In genomic region chr9:118104385-118104784, GRCh38 we compare ENCODE assay signal across 25 cellular contexts.
"Had no signal": no experiment of that assay in that cellular context is flagged by ENCODE, and none has a peak within 500 bp of the region (broad histone marks: within the 10 kb centered on the region; RNA-seq: fewer than 3 reads in every experiment).

No MANE protein-coding gene starts in this region.

- H3K36me3 ChIP-seq: ascending aorta, breast epithelium, cardiac muscle cell, colonic mucosa had no signal

- ATAC-seq: activated CD4-positive, alpha-beta T cell treated with anti-CD3 and anti-CD28 coated beads for 36 hours; activated CD8-positive, alpha-beta memory T cell treated with anti-CD3 and anti-CD28 coated beads, Interleukin-2, amount 10 ng/mL, durations not matched to agents 7 days and 5 days; activated CD8-positive, alpha-beta T cell treated with anti-CD3 and anti-CD28 coated beads, Interleukin-2, amount 10 ng/mL, durations not matched to agents 7 days and 5 days; activated naive CD4-positive, alpha-beta T cell treated with anti-CD3 and anti-CD28 coated beads, Interleukin-2, amount 50 U/mL, for 72 hours had no signal

- H3K27ac ChIP-seq: ascending aorta, breast epithelium, cardiac muscle cell, colonic mucosa, epithelial cell of prostate had no signal

- DNase-seq: activated CD4-positive, alpha-beta memory T cell treated with anti-CD3 and anti-CD28 coated beads for 36 hours; activated CD4-positive, alpha-beta T cell treated with anti-CD3 and anti-CD28 coated beads for 36 hours; activated CD4-positive, alpha-beta T cell treated with anti-CD3 and anti-CD28 coated beads, Interleukin-2, amount 10 ng/mL, durations not matched to agents 24 days and 14 days; activated CD4-positive, CD25-positive, alpha-beta regulatory T cell; activated CD4-positive, CD25-positive, alpha-beta regulatory T cell treated with anti-CD3 and anti-CD28 coated beads, Interleukin-2, amount 50 U/mL, for 72 hours; activated CD8-positive, alpha-beta memory T cell treated with anti-CD3 and anti-CD28 coated beads, Interleukin-2, amount 10 ng/mL, durations not matched to agents 7 days and 5 days; activated CD8-positive, alpha-beta memory T cell treated with anti-CD3 and anti-CD28 coated beads, Interleukin-2, amount 50 U/mL, for 4 hours; activated CD8-positive, alpha-beta T cell treated with anti-CD3 and anti-CD28 coated beads, Interleukin-2, amount 10 ng/mL, durations not matched to agents 7 days and 5 days; activated effector memory CD4-positive, alpha-beta T cell treated with anti-CD3 and anti-CD28 coated beads, Interleukin-2, amount 50 U/mL, for 16 hours; activated naive CD4-positive, alpha-beta T cell treated with anti-CD3 and anti-CD28 coated beads, Interleukin-2, amount 10 ng/mL, durations not matched to agents 7 days and 5 days; activated naive CD8-positive, alpha-beta T cell treated with anti-CD3 and anti-CD28 coated beads, Interleukin-2, amount 10 ng/mL, durations not matched to agents 7 days and 5 days; activated T-cell treated with anti-CD3 and anti-CD28 coated beads, Interleukin-2, amount 50 U/mL, for 1 hour; activated T-cell treated with anti-CD3 and anti-CD28 coated beads, Interleukin-2, amount 50 U/mL, for 48 hours; central memory CD4-positive, alpha-beta T cell; cerebellar nuclear complex; colonic mucosa; effector CD8-positive, alpha-beta T cell; foreskin fibroblast; head of caudate nucleus; hippocampal formation had no signal

- H3K9me3 ChIP-seq: ascending aorta, breast epithelium, colonic mucosa had no signal

- H3K27me3 ChIP-seq: ascending aorta, breast epithelium, cardiac muscle cell, colonic mucosa had no signal

- H3K4me1 ChIP-seq: ascending aorta, breast epithelium, colonic mucosa had no signal

- H3K4me3 ChIP-seq: ascending aorta, breast epithelium, cardiac muscle cell, colonic mucosa had no signal
